ENCODE assay signal across 8 cellular contexts in genomic region chrX:47540754-47541538, GRCh38. TPM values are rescaled to one million over a fixed set of nuclear protein-coding genes. Genes with fewer than 3 reads are reported as not detected.
A peak's percentile ranks its signal among the peaks of the same experiment; 100 is the strongest.
DNase-seq lines count a peak whose midpoint lies in the region; ATAC-seq, FAIRE-seq and TF ChIP-seq lines count a peak whose summit lies in the region.

No MANE protein-coding gene starts in this region.

- H3K4me2 ChIP-seq in keratinocyte (ENCODE audit: control insufficient read depth, extremely low read depth, insufficient read depth, low read depth, low read length), result peak overlapping the region; percentile 58

- H3K27ac ChIP-seq in keratinocyte (ENCODE audit: control insufficient read depth, insufficient read depth, low read length) (no peak overlapping the region), small intestine (ENCODE audit: low read depth in 1 of 2, low read length in 1 of 2) (peak overlapping the region in 1 of 2 donors; percentile 48)

- H3K27me3 Mint-ChIP-seq in Caco-2 (ENCODE audit: insufficient read depth, unreplicated experiment), result no peaks in the 10 kb centered on the region

- H3K4me1 ChIP-seq in Caco-2, result 0 out of 2 replicates have a peak, but pooled peaks cover 5% of the 10 kb centered on the region
- H3K4me1 ChIP-seq in NT2/D1 (ENCODE audit: insufficient read depth, insufficient read length), result no peaks in the 10 kb centered on the region
- H3K4me1 ChIP-seq in keratinocyte (ENCODE audit: control insufficient read depth, extremely low read depth, insufficient read depth, low read length), result peaks cover 3% of the 10 kb centered on the region
- H3K4me1 ChIP-seq in small intestine (ENCODE audit: control insufficient read depth in 2 of 2, insufficient read depth in 1 of 2, low read depth in 1 of 2, low read length in 1 of 2), result no peaks in the 10 kb centered on the region

- no peaks in the 10 kb centered on the region for H3K9me3 Mint-ChIP-seq in Caco-2 (ENCODE audit: unreplicated experiment)

- no peak for ATAC-seq in GM21515 (IDR thresholded peaks at IDR 0.05; ENCODE audit: unreplicated experiment)
- no peak for ATAC-seq in GM19452 (IDR thresholded peaks at IDR 0.05; ENCODE audit: unreplicated experiment)

- no TSS peak for BruUV-seq in Caco-2 (replicated peaks; lab: Mats Ljungman, UMichigan)

- DNase-seq in Caco-2 (peak; percentile 77 to 86), HuH-7.5 (ENCODE audit: low spot score) (peak; percentile 59), NT2/D1 (ENCODE audit: low read depth, low spot score) (peak; percentile 85), cerebellum (ENCODE audit: low spot score) (peak; percentile 92), keratinocyte (ENCODE audit: low read depth, low spot score) (no peak), small intestine (peak; percentile 87)

- H3K4me1 Mint-ChIP-seq in Caco-2 (ENCODE audit: low read depth, unreplicated experiment), result no peaks in the 10 kb centered on the region

- dilution Hi-C loops in keratinocyte (cut with MboI; ENCODE audit: extremely low pct_ligation_motif_present, low sequenced_read_pairs), result no loop called here

- H3K36me3 ChIP-seq in Caco-2 (ENCODE audit: control insufficient read depth, insufficient read depth, low read length), result no peaks in the 10 kb centered on the region
- no peaks in the 10 kb centered on the region for H3K36me3 ChIP-seq in NT2/D1 (ENCODE audit: insufficient read depth, insufficient read length, low read length)
- H3K36me3 ChIP-seq in keratinocyte (ENCODE audit: control insufficient read depth in 2 of 2, extremely low read depth in 1 of 2, insufficient read depth in 2 of 2, low read length in 2 of 2), result no peaks in the 10 kb centered on the region
- no peaks in the 10 kb centered on the region for H3K36me3 ChIP-seq in small intestine (ENCODE audit: control insufficient read depth in 2 of 2, insufficient read depth in 2 of 2, low read length in 2 of 2)

- H3K27ac Mint-ChIP-seq in Caco-2 (ENCODE audit: unreplicated experiment), result no peak overlapping the region

- peak overlapping the region; percentile 52 for H2AFZ ChIP-seq in keratinocyte (ENCODE audit: control insufficient read depth, low read length)

- no peaks in the 10 kb centered on the region for H3K79me2 ChIP-seq in keratinocyte (ENCODE audit: control insufficient read depth, insufficient read depth, low read length)

- H3K36me3 Mint-ChIP-seq in Caco-2 (ENCODE audit: insufficient read depth, unreplicated experiment), result no peaks in the 10 kb centered on the region

- POLR2A ChIA-PET in Caco-2 (lab: Charles Lee), result interaction anchor here (2.1 kb wide), 1 partner anchor 15 kb away, joined by 9 read pairs; no protein-coding TSS in a partner anchor

- WGBS in small intestine, 3 donors, result 28 to 43% (median 34%) methylated on average over 15 of the region's 15 CpGs

- H3K9me1 ChIP-seq in keratinocyte (ENCODE audit: control insufficient read depth, extremely low read depth, insufficient read depth, low read length), result no peaks in the 10 kb centered on the region

- H3K27me3 ChIP-seq in Caco-2 (replicated peaks; ENCODE audit: control insufficient read depth, insufficient read depth, low read length), result no peaks in the 10 kb centered on the region
- no peaks in the 10 kb centered on the region for H3K27me3 ChIP-seq in NT2/D1 (ENCODE audit: insufficient read depth, insufficient read length)
- H3K27me3 ChIP-seq in keratinocyte (ENCODE audit: control insufficient read depth, extremely low read depth, insufficient read depth, low read length), result no peaks in the 10 kb centered on the region
- no peaks in the 10 kb centered on the region for H3K27me3 ChIP-seq in small intestine (ENCODE audit: control insufficient read depth in 2 of 2, insufficient read depth in 2 of 2, low read length in 2 of 2)

- H3K9me3 ChIP-seq in Caco-2 (no peaks in the 10 kb centered on the region), NT2/D1 (ENCODE audit: insufficient read depth, low read length) (no peaks in the 10 kb centered on the region), keratinocyte (ENCODE audit: control insufficient read depth, low read depth, low read length) (no peaks in the 10 kb centered on the region), small intestine (ENCODE audit: control insufficient read depth, low read depth) (no peaks in the 10 kb centered on the region)

- no peak overlapping the region for H3K4me3 Mint-ChIP-seq in Caco-2 (ENCODE audit: unreplicated experiment)

- H3K9ac ChIP-seq in NT2/D1 (ENCODE audit: insufficient read length, low read depth) (no peak overlapping the region), keratinocyte (ENCODE audit: control insufficient read depth, extremely low read depth, insufficient read depth, low read length) (no peak overlapping the region)

- CTCF ChIA-PET in Caco-2 (lab: Charles Lee), result interaction anchor here (1.0 to 1.5 kb wide), 2 partner anchors 15 to 323 kb away, joined by 3 to 9 read pairs; no protein-coding TSS in a partner anchor

- peak; percentile 46 to 55 for TF ChIP-seq CTCF in Caco-2 (IDR thresholded peaks at IDR 0.05; ENCODE audit: insufficient read depth in 1 of 2, low read depth in 1 of 2, low read length in 1 of 2, severe bottlenecking in 1 of 2, unreplicated experiment in 1 of 2)
- TF ChIP-seq CTCF in keratinocyte (optimal IDR thresholded peaks at IDR 0.05 in 1 of 3, IDR thresholded peaks at IDR 0.05 in 1 of 3, conservative IDR thresholded peaks at IDR 0.05 in 1 of 3; ENCODE audit: extremely low read depth in 1 of 3, insufficient read depth in 2 of 3, low read length in 3 of 3), result peak; percentile 46 to 51 (median 48)

- H4K20me1 ChIP-seq in keratinocyte (ENCODE audit: control insufficient read depth, extremely low read depth, insufficient read depth, low read length), result no peaks in the 10 kb centered on the region

- H3K4me3 ChIP-seq in Caco-2 (ENCODE audit: low read depth, low read length), result no peak overlapping the region
- H3K4me3 ChIP-seq in NT2/D1 (ENCODE audit: insufficient read length, low read depth), result no peak overlapping the region
- H3K4me3 ChIP-seq in keratinocyte (ENCODE audit: control insufficient read depth in 2 of 3, extremely low read depth in 1 of 3, insufficient read depth in 2 of 3, low read depth in 1 of 3, low read length in 3 of 3), result no peak overlapping the region
- no peak overlapping the region for H3K4me3 ChIP-seq in small intestine (ENCODE audit: low read depth in 1 of 2, low read length in 2 of 2)

- FAIRE-seq in keratinocyte (lab: Jason Lieb, UNC), result peak; percentile 79
- no peak for FAIRE-seq in small intestine (lab: Jason Lieb, UNC)

- intact Hi-C loops in Caco-2 (cut with micrococcal nuclease; ENCODE audit: unreplicated experiment), result loop anchor here (1.0 kb wide), 5 partner anchors 15 to 210 kb away; partner anchors contain the start of genes ARAF and CFP

RNA-seq across cellular contexts. Expression of gene ARAF, which starts 20.1 kb away (rescaled TPM):
- total RNA-seq in Caco-2 (2022) (65.4 and 68.5 TPM in 2 replicates), cerebellum (7.0 TPM)
- polyA plus RNA-seq in keratinocyte (21.3 to 40.5 TPM (median 22.4 TPM) in 3 replicates), small intestine (10 to 100 TPM; 43.0 to 92.1 (median 76.9) TPM)
- polyA plus RNA-seq in keratinocyte (2011; ENCODE audit: low read depth), result 5.6 TPM
- 28.4 and 29.0 TPM in 2 replicates for polyA plus RNA-seq in keratinocyte (2011; cell fraction: cytosol; rRNA removed)
- 47.8 and 49.4 TPM in 2 replicates for polyA plus RNA-seq in keratinocyte (2011; cell fraction: nucleus; rRNA removed)
- 22.9 and 34.4 TPM in 2 replicates for polyA plus RNA-seq in keratinocyte (2012; ENCODE audit: low replicate concordance)
- 43.0 to 96.2 TPM (median 65.5 TPM) in 3 replicates for polyA minus RNA-seq in keratinocyte
- polyA minus RNA-seq in keratinocyte (2011; cell fraction: cytosol; rRNA and poly(A)+ RNA removed), result 23.4 TPM
- polyA minus RNA-seq in keratinocyte (2011; cell fraction: nucleus; rRNA and poly(A)+ RNA removed), result 12.7 and 20.2 TPM in 2 replicates

RNA-seq across cellular contexts. Expression of gene TIMP1, which starts 41.3 kb away (rescaled TPM):
- total RNA-seq in Caco-2 (2022) (3.9 and 5.0 TPM in 2 replicates), cerebellum (8.3 TPM)
- polyA plus RNA-seq in keratinocyte (151 to 328 TPM (median 162 TPM) in 3 replicates), small intestine (100 to 1,000 TPM in 1 of 3 donors, 10 to 100 TPM in 2; 19.5 to 196 (median 32.2) TPM)
- polyA plus RNA-seq in keratinocyte (2011; ENCODE audit: low read depth), result 10.1 TPM
- polyA plus RNA-seq in keratinocyte (2011; cell fraction: cytosol; rRNA removed), result 143 and 188 TPM in 2 replicates
- 127 and 170 TPM in 2 replicates for polyA plus RNA-seq in keratinocyte (2011; cell fraction: nucleus; rRNA removed)
- 180 and 201 TPM in 2 replicates for polyA plus RNA-seq in keratinocyte (2012; ENCODE audit: low replicate concordance)
- polyA minus RNA-seq in keratinocyte, result 329 to 825 TPM (median 346 TPM) in 3 replicates
- polyA minus RNA-seq in keratinocyte (2011; cell fraction: cytosol; rRNA and poly(A)+ RNA removed), result 340 TPM
- 88.3 and 93.9 TPM in 2 replicates for polyA minus RNA-seq in keratinocyte (2011; cell fraction: nucleus; rRNA and poly(A)+ RNA removed)

RNA-seq across cellular contexts. Expression of gene ZNF41, which starts 57.9 kb away (rescaled TPM):
- total RNA-seq in Caco-2 (2022) (5.1 and 6.6 TPM in 2 replicates), cerebellum (12.2 TPM)
- polyA plus RNA-seq in keratinocyte (4.2 to 5.0 TPM (median 4.2 TPM) in 3 replicates), small intestine (1 to 10 TPM; 2.9 to 3.3 (median 3.0) TPM)
- 1.6 TPM for polyA plus RNA-seq in keratinocyte (2011; ENCODE audit: low read depth)
- 2.3 and 5.1 TPM in 2 replicates for polyA plus RNA-seq in keratinocyte (2011; cell fraction: cytosol; rRNA removed)
- 6.5 and 6.8 TPM in 2 replicates for polyA plus RNA-seq in keratinocyte (2011; cell fraction: nucleus; rRNA removed)
- polyA plus RNA-seq in keratinocyte (2012; ENCODE audit: low replicate concordance), result 1.3 and 3.6 TPM in 2 replicates
- 1.6 to 6.6 TPM (median 3.9 TPM) in 3 replicates for polyA minus RNA-seq in keratinocyte
- polyA minus RNA-seq in keratinocyte (2011; cell fraction: cytosol; rRNA and poly(A)+ RNA removed), result 2.7 TPM
- polyA minus RNA-seq in keratinocyte (2011; cell fraction: nucleus; rRNA and poly(A)+ RNA removed), result 4.5 and 9.0 TPM in 2 replicates
